In genomic region chr3:20080956-20081554, GRCh38 we compare ENCODE assay signal across 8 cellular contexts. TPM values are rescaled to one million over a fixed set of nuclear protein-coding genes. Genes with fewer than 3 reads are reported as not detected.
DNase-seq lines count a peak whose midpoint lies in the region; ATAC-seq, FAIRE-seq and TF ChIP-seq lines count a peak whose summit lies in the region.

No MANE protein-coding gene starts in this region.

- no peaks in the 10 kb centered on the region for H3F3A ChIP-seq in DOHH2 (ENCODE audit: control insufficient read depth, insufficient read depth)

- no peaks in the 10 kb centered on the region for H3K79me2 ChIP-seq in DOHH2 (ENCODE audit: control insufficient read depth, low read length)

- TF ChIP-seq CTCF in DOHH2 (IDR thresholded peaks at IDR 0.05; ENCODE audit: low read depth, low read length, poor library complexity, severe bottlenecking): no peak
- no peak for TF ChIP-seq CTCF in glutamatergic neuron (IDR thresholded peaks at IDR 0.05; ENCODE audit: partially characterized antibody, unreplicated experiment)
- no peak for TF ChIP-seq CTCF in D721Med (IDR thresholded peaks at IDR 0.05; ENCODE audit: insufficient read depth, missing control alignments)

- no peaks in the 10 kb centered on the region for H3K4me1 Mint-ChIP-seq in glutamatergic neuron (ENCODE audit: low read depth, unreplicated experiment)

- H3K4me3 ChIP-seq in DOHH2 (ENCODE audit: low read length): no peak overlapping the region
- H3K4me3 ChIP-seq in MG63: no peak overlapping the region

- no peak overlapping the region for H3K27ac Mint-ChIP-seq in glutamatergic neuron (ENCODE audit: unreplicated experiment)

- no peak for FAIRE-seq in D721Med (lab: Jason Lieb, UNC)

- H3K27me3 Mint-ChIP-seq in glutamatergic neuron (ENCODE audit: unreplicated experiment): no peaks in the 10 kb centered on the region

- H4K20me1 ChIP-seq in DOHH2 (ENCODE audit: control insufficient read depth, insufficient read depth, low read depth, low read length): no peaks in the 10 kb centered on the region

- H3K4me1 ChIP-seq in DOHH2 (ENCODE audit: control insufficient read depth, low read length): peaks cover 6% of the 10 kb centered on the region

- intact Hi-C loops in sciatic nerve (cut with DNase I): no loop called here

- H3K36me3 ChIP-seq in DOHH2 (ENCODE audit: control insufficient read depth, low read length) (no peaks in the 10 kb centered on the region; the same call in 1 of the 2 replicates), MG63 (no peaks in the 10 kb centered on the region)

- H3K9me3 ChIP-seq in DOHH2 (ENCODE audit: control insufficient read depth, insufficient read depth, low read length) (no peaks in the 10 kb centered on the region), MG63 (no peaks in the 10 kb centered on the region)

- H3K27me3 ChIP-seq in DOHH2 (ENCODE audit: control insufficient read depth, low read length) (no peaks in the 10 kb centered on the region), MG63 (no peaks in the 10 kb centered on the region)

- H3K9me2 ChIP-seq in DOHH2 (replicated peaks; ENCODE audit: control insufficient read depth, low read length): no peaks in the 10 kb centered on the region

- H3K9me3 Mint-ChIP-seq in glutamatergic neuron (ENCODE audit: unreplicated experiment): peaks cover 2% of the 10 kb centered on the region

- no peak overlapping the region for H3K27ac ChIP-seq in DOHH2 (ENCODE audit: low read depth, low read length)

- H3K4me3 Mint-ChIP-seq in glutamatergic neuron (ENCODE audit: unreplicated experiment): no peak overlapping the region

- 0 out of 2 replicates have a peak overlapping the region, but pooled peaks have one; percentile 16 for H3K4me2 ChIP-seq in DOHH2 (ENCODE audit: low read length)

- H3K36me3 Mint-ChIP-seq in glutamatergic neuron (ENCODE audit: unreplicated experiment): no peaks in the 10 kb centered on the region

- ATAC-seq in GM21423 (IDR thresholded peaks at IDR 0.05; ENCODE audit: unreplicated experiment): peak; percentile 97
- ATAC-seq in sciatic nerve: peak; percentile 77

- peak; percentile 13 for DNase-seq in MG63
- DNase-seq in activated CD4-positive, alpha-beta T cell treated with anti-CD3 and anti-CD28 coated beads, Interleukin-2, amount 50 U/mL, for 48 hours: peak; percentile 13 to 22
- DNase-seq in glutamatergic neuron: peak; percentile 15
- DNase-seq in sciatic nerve (ENCODE audit: low spot score): no peak
- no peak for DNase-seq in NCI-H1048 (lab: John Stamatoyannopoulos, UW)
- DNase-seq in D721Med (ENCODE audit: insufficient read length, low spot score): no peak

RNA-seq across cellular contexts. Expression of gene KAT2B, which starts 40.8 kb away (rescaled TPM):
- total RNA-seq in MG63 (2014; rRNA removed; shearing (Covaris generic); ENCODE audit: low replicate concordance): 5.6 and 10.8 TPM in 2 replicates
- total RNA-seq in glutamatergic neuron (ENCODE audit: unreplicated experiment): 13.6 TPM
- total RNA-seq in sciatic nerve: 69.9 TPM

Comparison
In these comparisons a context has a peak if more than half of its experiments do, and no peak if none do; other contexts are left out.
1. DNase-seq: peak in MG63 (single experiment), activated CD4-positive, alpha-beta T cell treated with anti-CD3 and anti-CD28 coated beads, Interleukin-2, amount 50 U/mL, for 48 hours (2 of 2) and glutamatergic neuron (single experiment); none in sciatic nerve (single experiment), NCI-H1048 (single experiment) and D721Med (single experiment).